In the genomic region with DNA sequence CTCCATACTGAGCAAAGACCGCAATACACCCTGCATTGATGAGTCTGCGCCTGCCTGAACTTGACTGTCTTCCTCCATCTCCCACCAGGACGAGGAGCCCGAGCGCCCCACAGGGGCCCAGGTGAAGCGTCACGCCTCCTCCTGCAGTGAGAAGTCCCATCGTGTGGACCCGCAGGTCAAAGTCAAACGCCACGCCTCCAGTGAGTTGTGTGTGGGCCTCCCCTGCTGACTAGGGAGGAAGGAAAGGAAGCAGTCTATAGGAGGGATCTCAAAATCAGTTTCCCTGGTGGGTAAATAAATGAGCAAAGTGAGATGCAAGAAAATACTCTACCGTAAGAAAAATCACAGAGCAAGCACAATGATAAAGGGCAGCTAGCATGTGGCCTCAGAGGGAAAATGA, we compare ENCODE assay signal across 1 cellular context.
TF ChIP-seq lines count a peak whose summit lies in the region.

No MANE protein-coding gene starts in this region.

TF ChIP-seq in SK-N-SH treated with all-trans-retinoic acid at 6 μM for 48 hours, 23 proteins besides CTCF, POLR2A, EP300 and RAD21:
- TF ChIP-seq ZC3H10 (CRISPR knock-in tag; IDR thresholded peaks at IDR 0.05) = no peak
- no peak for TF ChIP-seq ZFP3 (CRISPR knock-in tag; IDR thresholded peaks at IDR 0.05)
- TF ChIP-seq ESRRG (CRISPR knock-in tag; IDR thresholded peaks at IDR 0.05) = no peak
- no peak for TF ChIP-seq PPARA (CRISPR knock-in tag; IDR thresholded peaks at IDR 0.05; ENCODE audit: borderline replicate concordance)
- TF ChIP-seq CSDC2 (CRISPR knock-in tag; IDR thresholded peaks at IDR 0.05) = no peak
- TF ChIP-seq ZFP30 (CRISPR knock-in tag; IDR thresholded peaks at IDR 0.05) = no peak
- no peak for TF ChIP-seq SNAI2 (CRISPR knock-in tag; IDR thresholded peaks at IDR 0.05)
- TF ChIP-seq GLIS3 (CRISPR knock-in tag; IDR thresholded peaks at IDR 0.05) = no peak
- TF ChIP-seq, protein P1, sequence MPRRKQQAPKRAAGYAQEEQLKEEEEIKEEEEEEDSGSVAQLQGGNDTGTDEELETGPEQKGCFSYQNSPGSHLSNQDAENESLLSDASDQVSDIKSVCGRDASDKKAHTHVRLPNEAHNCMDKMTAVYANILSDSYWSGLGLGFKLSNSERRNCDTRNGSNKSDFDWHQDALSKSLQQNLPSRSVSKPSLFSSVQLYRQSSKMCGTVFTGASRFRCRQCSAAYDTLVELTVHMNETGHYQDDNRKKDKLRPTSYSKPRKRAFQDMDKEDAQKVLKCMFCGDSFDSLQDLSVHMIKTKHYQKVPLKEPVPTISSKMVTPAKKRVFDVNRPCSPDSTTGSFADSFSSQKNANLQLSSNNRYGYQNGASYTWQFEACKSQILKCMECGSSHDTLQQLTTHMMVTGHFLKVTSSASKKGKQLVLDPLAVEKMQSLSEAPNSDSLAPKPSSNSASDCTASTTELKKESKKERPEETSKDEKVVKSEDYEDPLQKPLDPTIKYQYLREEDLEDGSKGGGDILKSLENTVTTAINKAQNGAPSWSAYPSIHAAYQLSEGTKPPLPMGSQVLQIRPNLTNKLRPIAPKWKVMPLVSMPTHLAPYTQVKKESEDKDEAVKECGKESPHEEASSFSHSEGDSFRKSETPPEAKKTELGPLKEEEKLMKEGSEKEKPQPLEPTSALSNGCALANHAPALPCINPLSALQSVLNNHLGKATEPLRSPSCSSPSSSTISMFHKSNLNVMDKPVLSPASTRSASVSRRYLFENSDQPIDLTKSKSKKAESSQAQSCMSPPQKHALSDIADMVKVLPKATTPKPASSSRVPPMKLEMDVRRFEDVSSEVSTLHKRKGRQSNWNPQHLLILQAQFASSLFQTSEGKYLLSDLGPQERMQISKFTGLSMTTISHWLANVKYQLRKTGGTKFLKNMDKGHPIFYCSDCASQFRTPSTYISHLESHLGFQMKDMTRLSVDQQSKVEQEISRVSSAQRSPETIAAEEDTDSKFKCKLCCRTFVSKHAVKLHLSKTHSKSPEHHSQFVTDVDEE (CRISPR knock-in tag; IDR thresholded peaks at IDR 0.05) = no peak
- no peak for TF ChIP-seq OSR1 (CRISPR knock-in tag; IDR thresholded peaks at IDR 0.05)
- TF ChIP-seq, protein P2, sequence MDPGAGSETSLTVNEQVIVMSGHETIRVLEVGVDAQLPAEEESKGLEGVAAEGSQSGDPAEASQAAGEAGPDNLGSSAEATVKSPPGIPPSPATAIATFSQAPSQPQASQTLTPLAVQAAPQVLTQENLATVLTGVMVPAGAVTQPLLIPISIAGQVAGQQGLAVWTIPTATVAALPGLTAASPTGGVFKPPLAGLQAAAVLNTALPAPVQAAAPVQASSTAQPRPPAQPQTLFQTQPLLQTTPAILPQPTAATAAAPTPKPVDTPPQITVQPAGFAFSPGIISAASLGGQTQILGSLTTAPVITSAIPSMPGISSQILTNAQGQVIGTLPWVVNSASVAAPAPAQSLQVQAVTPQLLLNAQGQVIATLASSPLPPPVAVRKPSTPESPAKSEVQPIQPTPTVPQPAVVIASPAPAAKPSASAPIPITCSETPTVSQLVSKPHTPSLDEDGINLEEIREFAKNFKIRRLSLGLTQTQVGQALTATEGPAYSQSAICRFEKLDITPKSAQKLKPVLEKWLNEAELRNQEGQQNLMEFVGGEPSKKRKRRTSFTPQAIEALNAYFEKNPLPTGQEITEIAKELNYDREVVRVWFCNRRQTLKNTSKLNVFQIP (CRISPR knock-in tag; IDR thresholded peaks at IDR 0.05; ENCODE audit: borderline replicate concordance, low read depth) = no peak
- TF ChIP-seq ZNF70 (CRISPR knock-in tag; IDR thresholded peaks at IDR 0.05) = no peak
